ENCODE assay signal across 16 cellular contexts in the genomic region with DNA sequence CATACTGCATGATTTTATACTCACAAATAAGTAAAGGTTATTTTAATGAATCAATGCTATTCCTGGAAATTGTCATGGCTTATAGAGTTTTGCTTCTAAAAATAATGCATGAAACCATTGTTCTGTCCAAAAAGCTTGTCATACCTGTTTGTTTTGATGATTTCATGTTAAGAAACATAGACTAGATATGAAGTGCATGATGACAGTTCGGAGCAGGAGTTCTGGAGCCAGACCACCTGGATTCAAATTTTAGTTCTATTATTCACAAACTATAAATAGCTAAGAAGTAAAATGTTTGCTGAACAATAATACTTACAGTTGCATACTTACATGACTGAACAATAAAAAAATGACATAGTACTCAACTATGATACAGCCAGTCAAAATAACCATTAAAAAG.
DNase-seq lines count a peak whose midpoint lies in the region; ATAC-seq, FAIRE-seq and TF ChIP-seq lines count a peak whose summit lies in the region.
"Had no signal": no experiment of that assay in that cellular context is flagged by ENCODE, and none has a peak within 500 bp of the region (broad histone marks: within the 10 kb centered on the region; RNA-seq: fewer than 3 reads in every experiment).

No MANE protein-coding gene starts in this region.

- TF ChIP-seq CTCF in bronchial epithelial cell (IDR thresholded peaks at IDR 0.05; ENCODE audit: insufficient read depth, low read length, severe bottlenecking) (no peak), psoas muscle (IDR thresholded peaks at IDR 0.05) (no peak)

- H3K27me3 ChIP-seq in bronchial epithelial cell (ENCODE audit: control insufficient read depth, insufficient read depth, low read length) (no peaks in the 10 kb centered on the region), psoas muscle (ENCODE audit: insufficient read depth in 3 of 3, low read length in 2 of 3) (no peaks in the 10 kb centered on the region)
- H3K27me3 ChIP-seq: BLaER1 treated with 17β-estradiol and CSF1 and Interleukin-3, amounts not matched to agents 10 nM and 100 nM had no signal

- H3K4me1 ChIP-seq in psoas muscle, result peaks cover 8% of the 10 kb centered on the region
- H3K4me1 ChIP-seq: BLaER1 treated with 17β-estradiol and CSF1 and Interleukin-3, amounts not matched to agents 10 nM and 100 nM had no signal

- ATAC-seq in activated CD4-positive, CD25-positive, alpha-beta regulatory T cell treated with anti-CD3 and anti-CD28 coated beads, Interleukin-2, amount 50 U/mL, for 24 hours, result peak; percentile 55 to 76
- ATAC-seq in psoas muscle, result peak; percentile 35 to 68 (median 60)
- ATAC-seq: GM12878 had no signal

- no peak for FAIRE-seq in bronchial epithelial cell (lab: Jason Lieb, UNC)
- FAIRE-seq: GM12878, GM18507 had no signal

- H3K9me3 ChIP-seq in psoas muscle, result no peaks in the 10 kb centered on the region

- no peak overlapping the region for H3K27ac ChIP-seq in psoas muscle
- H3K27ac ChIP-seq: BLaER1 treated with 17β-estradiol and CSF1 and Interleukin-3, amounts not matched to agents 10 nM and 100 nM had no signal

- DNase-seq in activated CD4-positive, CD25-positive, alpha-beta regulatory T cell (lab: John Stamatoyannopoulos, UW), result no peak
- DNase-seq in bronchial epithelial cell (ENCODE audit: low read depth) (peak; percentile 21), psoas muscle (no peak), NCI-H345 treated with DMSO at 0.1 percent for 48 hours (lab: John Stamatoyannopoulos, UW; ENCODE audit: unreplicated experiment) (no peak), DMS153 treated with DMSO at 0.1 percent for 48 hours (lab: John Stamatoyannopoulos, UW; ENCODE audit: unreplicated experiment) (no peak)
- no peak for DNase-seq in activated CD4-positive, alpha-beta T cell treated with anti-CD3 and anti-CD28 coated beads, Interleukin-2, amount 50 U/mL, for 1 hour
- DNase-seq: ACHN; CD4-positive, CD25-positive, alpha-beta regulatory T cell; DMS 273 treated with DMSO at 0.1 percent for 48 hours; DMS79; GOT3; H9 had no signal

- H3K4me3 ChIP-seq in bronchial epithelial cell (ENCODE audit: low read depth, low read length) (no peak overlapping the region), psoas muscle (no peak overlapping the region)
- H3K4me3 ChIP-seq: BLaER1 treated with 17β-estradiol and CSF1 and Interleukin-3, amounts not matched to agents 10 nM and 100 nM; GM12878 had no signal

- no peaks in the 10 kb centered on the region for H3K36me3 ChIP-seq in bronchial epithelial cell (ENCODE audit: control insufficient read depth, insufficient read depth, low read length)
- no peaks in the 10 kb centered on the region for H3K36me3 ChIP-seq in psoas muscle (ENCODE audit: insufficient read depth in 1 of 2, low read depth in 1 of 2)
- H3K36me3 ChIP-seq: BLaER1 treated with 17β-estradiol and CSF1 and Interleukin-3, amounts not matched to agents 10 nM and 100 nM had no signal

- 28 to 49% (median 34%) methylated on average over 1 of the region's 1 CpG for WGBS in psoas muscle, 3 donors

- intact Hi-C loops in psoas muscle (cut with DNase I), result no loop called here
